In genomic region chr11:17791144-17791543, GRCh38 we compare ENCODE assay signal across 11 cellular contexts. TPM values are rescaled to one million over a fixed set of nuclear protein-coding genes. Genes with fewer than 3 reads are reported as not detected.
DNase-seq lines count a peak whose midpoint lies in the region; ATAC-seq and TF ChIP-seq lines count a peak whose summit lies in the region.
"Had no signal": no experiment of that assay in that cellular context is flagged by ENCODE, and none has a peak within 500 bp of the region (broad histone marks: within the 10 kb centered on the region; RNA-seq: fewer than 3 reads in every experiment).

No MANE protein-coding gene starts in this region.

- DNase-seq in SK-N-SH (no peak), adipocyte (ENCODE audit: low read depth) (peak; percentile 37), epithelial cell of prostate (ENCODE audit: low read depth, low spot score) (no peak), brain microvascular endothelial cell (no peak), GM23338 (ENCODE audit: low spot score) (no peak)
- no peak for DNase-seq in activated T-helper 2 cell treated with anti-CD3 and anti-CD28 coated beads, Interferon-gamma antibody, Interleukin-2, Interleukin-4, amounts not matched to agents 10 μg/mL and 5 μg/mL and 100 μg/mL, durations not matched to agents 14 hours and 24 hours and 36 hours (ENCODE audit: low spot score)
- DNase-seq: CD4-positive, CD25-positive, alpha-beta regulatory T cell had no signal

- H3K27ac ChIP-seq in SK-N-SH (ENCODE audit: low read depth in 2 of 2, low read length in 1 of 2) (no peak overlapping the region), epithelial cell of prostate (peak overlapping the region; percentile 6), brain microvascular endothelial cell (no peak overlapping the region), GM23338 (ENCODE audit: low read depth) (no peak overlapping the region)
- H3K27ac ChIP-seq: 22Rv1; BLaER1 treated with 17β-estradiol and CSF1 and Interleukin-3, amounts not matched to agents 10 nM and 100 nM had no signal

- H3K9me3 Mint-ChIP-seq in GM23338 = no peaks in the 10 kb centered on the region
- no peaks in the 10 kb centered on the region for H3K9me3 Mint-ChIP-seq in activated T-helper 2 cell treated with anti-CD3 and anti-CD28 coated beads, Interferon-gamma antibody, Interleukin-2, Interleukin-4, amounts not matched to agents 10 μg/mL and 5 μg/mL and 100 μg/mL, durations not matched to agents 14 hours and 24 hours and 36 hours

- no peak overlapping the region for H3K27ac Mint-ChIP-seq in GM23338
- no peak overlapping the region for H3K27ac Mint-ChIP-seq in activated T-helper 2 cell treated with anti-CD3 and anti-CD28 coated beads, Interferon-gamma antibody, Interleukin-2, Interleukin-4, amounts not matched to agents 10 μg/mL and 5 μg/mL and 100 μg/mL, durations not matched to agents 14 hours and 24 hours and 36 hours
- H3K27ac Mint-ChIP-seq: CD4-positive, CD25-positive, alpha-beta regulatory T cell had no signal

- H3K4me3 ChIP-seq in SK-N-SH (ENCODE audit: low read depth in 2 of 2, low read length in 1 of 2) (no peak overlapping the region), adipocyte (ENCODE audit: low read length) (no peak overlapping the region), brain microvascular endothelial cell (ENCODE audit: low read depth, low read length) (no peak overlapping the region), GM23338 (no peak overlapping the region)
- H3K4me3 ChIP-seq: BLaER1 treated with 17β-estradiol and CSF1 and Interleukin-3, amounts not matched to agents 10 nM and 100 nM had no signal

- no peak for TF ChIP-seq EP300 in SK-N-SH (IDR thresholded peaks at IDR 0.05; ENCODE audit: borderline replicate concordance in 1 of 2, low read depth in 1 of 2, low read length in 1 of 2)

- CTCF ChIA-PET in SK-N-SH (lab: Yijun Ruan, JAX) = no interaction called here

- POLR2A ChIA-PET in SK-N-SH (lab: Yijun Ruan, JAX) = no interaction called here

- H4K20me1 ChIP-seq in SK-N-SH (ENCODE audit: insufficient read depth) (no peaks in the 10 kb centered on the region), GM23338 (replicated peaks; ENCODE audit: insufficient read depth) (no peaks in the 10 kb centered on the region)
- H4K20me1 ChIP-seq: BLaER1 treated with 17β-estradiol and CSF1 and Interleukin-3, amounts not matched to agents 10 nM and 100 nM had no signal

- H3K27me3 ChIP-seq in SK-N-SH (ENCODE audit: insufficient read depth) (no peaks in the 10 kb centered on the region), adipocyte (replicated peaks; ENCODE audit: control insufficient read depth, insufficient read depth, low read length) (peaks cover 3% of the 10 kb centered on the region), brain microvascular endothelial cell (replicated peaks) (no peaks in the 10 kb centered on the region), GM23338 (ENCODE audit: insufficient read depth) (no peaks in the 10 kb centered on the region)
- H3K27me3 ChIP-seq: BLaER1 treated with 17β-estradiol and CSF1 and Interleukin-3, amounts not matched to agents 10 nM and 100 nM had no signal

- no peaks in the 10 kb centered on the region for H3K4me1 Mint-ChIP-seq in GM23338
- no peaks in the 10 kb centered on the region for H3K4me1 Mint-ChIP-seq in activated T-helper 2 cell treated with anti-CD3 and anti-CD28 coated beads, Interferon-gamma antibody, Interleukin-2, Interleukin-4, amounts not matched to agents 10 μg/mL and 5 μg/mL and 100 μg/mL, durations not matched to agents 14 hours and 24 hours and 36 hours (ENCODE audit: low read depth)
- H3K4me1 Mint-ChIP-seq: CD4-positive, CD25-positive, alpha-beta regulatory T cell had no signal

- H3K4me2 ChIP-seq in SK-N-SH (no peak overlapping the region), GM23338 (no peak overlapping the region)
- H3K4me2 ChIP-seq: BLaER1 treated with 17β-estradiol and CSF1 and Interleukin-3, amounts not matched to agents 10 nM and 100 nM had no signal

- no peaks in the 10 kb centered on the region for H3K36me3 ChIP-seq in SK-N-SH (replicated peaks in 1 of 2; ENCODE audit: control insufficient read depth in 1 of 2, insufficient read depth in 2 of 2, low read length in 1 of 2)
- no peaks in the 10 kb centered on the region for H3K36me3 ChIP-seq in adipocyte (ENCODE audit: control insufficient read depth, insufficient read depth, low read length, severe bottlenecking)
- no peaks in the 10 kb centered on the region for H3K36me3 ChIP-seq in brain microvascular endothelial cell (replicated peaks)
- no peaks in the 10 kb centered on the region for H3K36me3 ChIP-seq in GM23338 (ENCODE audit: insufficient read depth)

- no peak overlapping the region for H3K9ac ChIP-seq in SK-N-SH
- H3K9ac ChIP-seq in adipocyte (ENCODE audit: low read length) = no peak overlapping the region
- H3K9ac ChIP-seq: BLaER1 treated with 17β-estradiol and CSF1 and Interleukin-3, amounts not matched to agents 10 nM and 100 nM had no signal

- in situ Hi-C loops in brain microvascular endothelial cell (cut with HindIII; ENCODE audit: low pct_ligation_motif_present, low sequenced_read_pairs) = no loop called here

- TF ChIP-seq CTCF in SK-N-SH (IDR thresholded peaks at IDR 0.05) (no peak), brain microvascular endothelial cell (IDR thresholded peaks at IDR 0.05; ENCODE audit: low read depth, low read length, missing control alignments) (no peak), GM23338 (conservative IDR thresholded peaks at IDR 0.05; ENCODE audit: low read depth in 2 of 2) (no peak)

- H3K79me2 ChIP-seq in SK-N-SH (ENCODE audit: insufficient read depth) (no peaks in the 10 kb centered on the region), GM23338 (replicated peaks; ENCODE audit: insufficient read depth) (no peaks in the 10 kb centered on the region)

- intact Hi-C loops in activated T-helper 2 cell treated with anti-CD3 and anti-CD28 coated beads, Interferon-gamma antibody, Interleukin-2, Interleukin-4, amounts not matched to agents 10 μg/mL and 5 μg/mL and 100 μg/mL, durations not matched to agents 14 hours and 24 hours and 36 hours (cut with micrococcal nuclease) = no loop called here

- H3K4me1 ChIP-seq in SK-N-SH (ENCODE audit: control insufficient read depth in 1 of 2, insufficient read depth in 2 of 2, low read depth in 1 of 2, low read length in 1 of 2) (no peaks in the 10 kb centered on the region), adipocyte (ENCODE audit: control insufficient read depth, insufficient read depth, low read length) (peaks cover 14% of the 10 kb centered on the region), GM23338 (ENCODE audit: insufficient read depth) (no peaks in the 10 kb centered on the region)
- H3K4me1 ChIP-seq: BLaER1 treated with 17β-estradiol and CSF1 and Interleukin-3, amounts not matched to agents 10 nM and 100 nM had no signal

- H3K9me3 ChIP-seq in SK-N-SH (no peaks in the 10 kb centered on the region), adipocyte (ENCODE audit: control insufficient read depth, low read length) (no peaks in the 10 kb centered on the region)
- H3K9me3 ChIP-seq: BLaER1 treated with 17β-estradiol and CSF1 and Interleukin-3, amounts not matched to agents 10 nM and 100 nM had no signal

- no peaks in the 10 kb centered on the region for H3F3A ChIP-seq in SK-N-SH (replicated peaks; ENCODE audit: insufficient read depth)
- no peaks in the 10 kb centered on the region for H3F3A ChIP-seq in GM23338 (replicated peaks; ENCODE audit: low read depth)

- ATAC-seq in SK-N-SH treated with all-trans-retinoic acid at 6 μM for 48 hours = peak; percentile 47
- ATAC-seq in GM23338 = no peak
- ATAC-seq in HG03196 (IDR thresholded peaks at IDR 0.05; ENCODE audit: unreplicated experiment) = no peak

- TF ChIP-seq RAD21 in SK-N-SH (IDR thresholded peaks at IDR 0.05; ENCODE audit: low read length) = no peak

- no peaks in the 10 kb centered on the region for H3K27me3 Mint-ChIP-seq in GM23338 (ENCODE audit: insufficient read depth, low read depth, poor library complexity)
- no peaks in the 10 kb centered on the region for H3K27me3 Mint-ChIP-seq in activated T-helper 2 cell treated with anti-CD3 and anti-CD28 coated beads, Interferon-gamma antibody, Interleukin-2, Interleukin-4, amounts not matched to agents 10 μg/mL and 5 μg/mL and 100 μg/mL, durations not matched to agents 14 hours and 24 hours and 36 hours (ENCODE audit: low read depth)
- H3K27me3 Mint-ChIP-seq: CD4-positive, CD25-positive, alpha-beta regulatory T cell had no signal

- no peaks in the 10 kb centered on the region for H3K9me2 ChIP-seq in SK-N-SH
- H3K9me2 ChIP-seq in GM23338 (ENCODE audit: insufficient read depth) = no peaks in the 10 kb centered on the region

- H2AFZ ChIP-seq in SK-N-SH (ENCODE audit: low read depth) (no peak overlapping the region), GM23338 (no peak overlapping the region)

- no peak overlapping the region for H3K4me3 Mint-ChIP-seq in GM23338
- no peak overlapping the region for H3K4me3 Mint-ChIP-seq in activated T-helper 2 cell treated with anti-CD3 and anti-CD28 coated beads, Interferon-gamma antibody, Interleukin-2, Interleukin-4, amounts not matched to agents 10 μg/mL and 5 μg/mL and 100 μg/mL, durations not matched to agents 14 hours and 24 hours and 36 hours (ENCODE audit: low read depth)
- H3K4me3 Mint-ChIP-seq: CD4-positive, CD25-positive, alpha-beta regulatory T cell had no signal

- no peaks in the 10 kb centered on the region; the same call in 2 of the 3 replicates for H3K36me3 Mint-ChIP-seq in GM23338 (ENCODE audit: low read depth)
- no peaks in the 10 kb centered on the region for H3K36me3 Mint-ChIP-seq in activated T-helper 2 cell treated with anti-CD3 and anti-CD28 coated beads, Interferon-gamma antibody, Interleukin-2, Interleukin-4, amounts not matched to agents 10 μg/mL and 5 μg/mL and 100 μg/mL, durations not matched to agents 14 hours and 24 hours and 36 hours (ENCODE audit: low read depth)

TF ChIP-seq in SK-N-SH treated with all-trans-retinoic acid at 6 μM for 48 hours, 23 proteins besides CTCF, POLR2A, EP300 and RAD21 (continues in another document):
- TF ChIP-seq OSR1 (CRISPR knock-in tag; IDR thresholded peaks at IDR 0.05) (no peak), ISL1 (CRISPR knock-in tag; IDR thresholded peaks at IDR 0.05) (peak; percentile 65), ZFP3 (CRISPR knock-in tag; IDR thresholded peaks at IDR 0.05) (no peak)

TF ChIP-seq in SK-N-SH, 30 proteins besides CTCF, POLR2A, EP300 and RAD21 (continues in another document):
- no peak for TF ChIP-seq GABPA (IDR thresholded peaks at IDR 0.05; ENCODE audit: low read depth)

TF ChIP-seq in GM23338, 12 proteins besides CTCF, POLR2A, EP300 and RAD21 (continues in another document):
- TF ChIP-seq STAT1 (IDR thresholded peaks at IDR 0.05; ENCODE audit: unreplicated experiment) (no peak), EZH2phosphoT487 (IDR thresholded peaks at IDR 0.05; ENCODE audit: unreplicated experiment) (no peak), CREB1 (CRISPR knock-in tag; IDR thresholded peaks at IDR 0.05; ENCODE audit: low read depth) (no peak), POLR2AphosphoS5 (IDR thresholded peaks at IDR 0.05; ENCODE audit: low read depth) (no peak)

RNA-seq across cellular contexts. Expression of gene KCNC1, which starts 56.6 kb away (rescaled TPM):
- polyA plus RNA-seq in SK-N-SH (2012; rRNA removed) (0.13 and 0.18 TPM in 2 replicates), GM23338 (2016; fragmentation: Nextera tagmentation; extraction: Ambion mirVana) (0.11 and 0.17 TPM in 2 replicates)
- polyA plus RNA-seq in SK-N-SH (2012; cell fraction: cytosol; rRNA removed) = 0.09 and 0.14 TPM in 2 replicates
- 0.42 and 0.67 TPM in 2 replicates for polyA plus RNA-seq in SK-N-SH (2012; cell fraction: nucleus; rRNA removed)
- total RNA-seq in GM23338 (2014; rRNA removed; shearing (Covaris generic)) = not detected in 2 replicates
- total RNA-seq in activated T-helper 2 cell treated with anti-CD3 and anti-CD28 coated beads, Interferon-gamma antibody, Interleukin-2, Interleukin-4, amounts not matched to agents 10 μg/mL and 5 μg/mL and 100 μg/mL, durations not matched to agents 14 hours and 24 hours and 36 hours = not detected in 2 replicates
- total RNA-seq: CD4-positive, CD25-positive, alpha-beta regulatory T cell had no signal
